In the genomic region with DNA sequence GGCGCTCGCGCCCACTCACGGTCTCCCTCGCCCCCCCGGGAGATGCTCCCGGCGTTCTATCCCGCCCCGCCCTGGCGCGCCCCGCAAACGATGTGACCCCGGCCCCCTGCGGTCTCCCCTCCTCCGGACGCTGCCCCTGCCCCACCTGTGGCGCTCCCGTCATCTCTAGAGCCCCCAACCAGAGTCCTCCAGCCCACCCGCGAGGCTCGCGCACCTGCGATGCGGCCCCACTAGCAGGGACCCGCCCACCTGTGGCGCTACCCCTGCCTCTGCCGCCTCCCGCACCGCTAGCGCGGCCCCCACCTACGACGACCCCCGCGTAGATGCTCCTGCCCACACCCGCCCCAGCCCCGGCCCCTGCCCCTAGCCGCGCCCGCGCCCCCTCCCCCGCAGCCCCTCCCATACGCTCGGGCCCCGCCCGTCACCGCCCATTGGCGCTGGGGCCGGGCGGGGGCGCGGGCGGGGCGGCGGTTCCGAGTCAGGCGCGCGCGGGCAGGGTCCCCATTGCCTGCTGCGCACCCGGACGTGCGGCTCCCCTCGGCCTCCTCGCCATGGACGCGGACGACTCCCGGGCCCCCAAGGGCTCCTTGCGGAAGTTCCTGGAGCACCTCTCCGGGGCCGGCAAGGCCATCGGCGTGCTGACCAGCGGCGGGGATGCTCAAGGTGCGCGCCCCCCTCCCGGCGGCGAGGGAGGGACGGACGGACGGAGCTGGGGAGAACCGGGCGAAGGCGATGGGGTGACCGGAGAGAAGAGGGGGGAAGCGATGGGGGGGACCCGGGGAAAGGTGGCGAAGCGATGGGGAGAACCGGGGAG, we compare ENCODE assay signal across 8 cellular contexts. TPM values are rescaled to one million over a fixed set of nuclear protein-coding genes. Genes with fewer than 3 reads are reported as not detected.
A peak's percentile ranks its signal among the peaks of the same experiment; 100 is the strongest.
DNase-seq lines count a peak whose midpoint lies in the region; ATAC-seq, FAIRE-seq and TF ChIP-seq lines count a peak whose summit lies in the region.

A gene (plus strand): TSS at position 504 of the 814 bp plus-strand sequence. CDS start 48 bp downstream, at position 552.

- ATAC-seq in HG02840 (IDR thresholded peaks at IDR 0.05; ENCODE audit: low FRiP score, unreplicated experiment), result peak; percentile 45
- peak; percentile 77 for ATAC-seq in Panc1

- TF ChIP-seq CTCF in Panc1 (IDR thresholded peaks at IDR 0.05), result no peak

- H4K8ac ChIP-seq in trophoblast cell (ENCODE audit: low read depth, low read length), result peak within 1 kb of the TSS; percentile 90

- peak within 1 kb of the TSS; percentile 76 for H4K12ac ChIP-seq in trophoblast cell (ENCODE audit: low read depth, low read length)

- no CpG with 5 or more reads among the region's 96 CpGs for WGBS in trophoblast cell (ENCODE audit: extremely low coverage, insufficient coverage, insufficient read length)

- peak within 1 kb of the TSS; percentile 51 for H2BK5ac ChIP-seq in trophoblast cell (ENCODE audit: low read depth, low read length, poor library complexity)

- H2BK12ac ChIP-seq in trophoblast cell (ENCODE audit: low read length), result peak within 1 kb of the TSS; percentile 27

- H3K23ac ChIP-seq in trophoblast cell (ENCODE audit: low read length), result no peak within 1 kb of the TSS

- H3K79me2 ChIP-seq in trophoblast cell (ENCODE audit: control insufficient read depth, insufficient read depth, low read length, poor library complexity), result peaks cover 29% of the 10 kb centered on the region

- H3K27ac ChIP-seq in Panc1 (ENCODE audit: low read length) (peak within 1 kb of the TSS; percentile 78), trophoblast cell (ENCODE audit: low read depth, low read length) (peak within 1 kb of the TSS; percentile 65)

- peaks cover 29% of the 10 kb centered on the region for H3K79me1 ChIP-seq in trophoblast cell (ENCODE audit: low read length)

- H3K18ac ChIP-seq in trophoblast cell (ENCODE audit: low read length), result peak within 1 kb of the TSS; percentile 78

- H3K4ac ChIP-seq in trophoblast cell (ENCODE audit: low read depth, low read length), result peak within 1 kb of the TSS; percentile 60

- CTCF ChIA-PET in Panc1 (lab: Charles Lee), result no interaction called here

- peak; percentile 1 for DNase-seq in NCI-H2171 treated with DMSO at 0.1 percent for 48 hours (lab: John Stamatoyannopoulos, UW)
- DNase-seq in NCI-H2171 (lab: John Stamatoyannopoulos, UW), result no peak
- no peak for DNase-seq in Panc1 (ENCODE audit: low read depth, low spot score)
- DNase-seq in activated gamma-delta T cell treated with anti-CD3 and anti-CD28 coated beads, Interleukin-2, amount 50 U/mL, for 16 hours (ENCODE audit: low read depth), result peak; percentile 43
- peak in 25 of 42 donors; percentile 29 to 69 (median 50) for DNase-seq in head of caudate nucleus
- peak in 1 of 2 donors; percentile 15 for DNase-seq in trophoblast cell
- DNase-seq in urothelium cell line (ENCODE audit: low spot score), result peak; percentile 32

- peak within 1 kb of the TSS; percentile 90 for H3K4me2 ChIP-seq in trophoblast cell (ENCODE audit: low read length)

- H2AFZ ChIP-seq in trophoblast cell (ENCODE audit: insufficient read depth, low read length, poor library complexity), result peak within 1 kb of the TSS; percentile 52

- H3K27me3 ChIP-seq in Panc1 (ENCODE audit: control insufficient read depth, insufficient read depth, low read length) (no peaks in the 10 kb centered on the region), trophoblast cell (ENCODE audit: insufficient read depth, low read length) (no peaks in the 10 kb centered on the region)

- H3K4me1 ChIP-seq in Panc1 (ENCODE audit: control insufficient read depth, insufficient read depth, low read length) (peaks cover 23% of the 10 kb centered on the region), trophoblast cell (ENCODE audit: control insufficient read depth in 1 of 2, insufficient read depth in 2 of 2, low read length in 2 of 2) (peaks cover 14 to 20% of the 10 kb centered on the region in 2 experiments)

- FAIRE-seq in urothelium cell line (lab: Jason Lieb, UNC), result no peak

- no TSS peak for BruUV-seq in Panc1 (replicated peaks; lab: Mats Ljungman, UMichigan)

- H2BK120ac ChIP-seq in trophoblast cell (ENCODE audit: insufficient read depth, low read length, poor library complexity), result peak within 1 kb of the TSS; percentile 86

- H3K14ac ChIP-seq in trophoblast cell (ENCODE audit: low read length), result peak within 1 kb of the TSS; percentile 77

- POLR2A ChIA-PET in Panc1 (lab: Charles Lee), result no interaction called here

- no peak within 1 kb of the TSS for H2AK5ac ChIP-seq in trophoblast cell (ENCODE audit: low read length)

- H3K9me3 ChIP-seq in Panc1 (ENCODE audit: control insufficient read depth, insufficient read depth, low read depth, low read length) (no peaks in the 10 kb centered on the region), trophoblast cell (ENCODE audit: insufficient read depth, low read depth, low read length) (no peaks in the 10 kb centered on the region)

- in situ Hi-C loops in Panc1 (cut with HindIII; ENCODE audit: low pct_unique_long_range_greater_than_20kb, low sequenced_read_pairs), result no loop called here

- intact Hi-C loops in Panc1 (cut with micrococcal nuclease; ENCODE audit: unreplicated experiment) (no loop called here), head of caudate nucleus (cut with DNase I) (no loop called here)

- peak within 1 kb of the TSS; percentile 93 for H3K9ac ChIP-seq in trophoblast cell (ENCODE audit: low read length)

- H3K4me3 ChIP-seq in Panc1 (ENCODE audit: low read depth in 2 of 2, low read length in 2 of 2) (peak within 1 kb of the TSS; percentile 66 to 80), trophoblast cell (ENCODE audit: low read depth, low read length) (peak within 1 kb of the TSS; percentile 92)

- H3K36me3 ChIP-seq in Panc1 (ENCODE audit: control insufficient read depth, insufficient read depth, low read length), result peaks cover 2% of the 10 kb centered on the region; the same call in 1 of the 2 replicates
- H3K36me3 ChIP-seq in trophoblast cell (ENCODE audit: control insufficient read depth in 1 of 2, insufficient read depth in 2 of 2, low read length in 2 of 2), result peaks cover 7 to 11% of the 10 kb centered on the region in 2 experiments

- peak within 1 kb of the TSS; percentile 90 for H4K91ac ChIP-seq in trophoblast cell (ENCODE audit: low read depth, low read length)

RNA-seq across cellular contexts. Expression of the gene that starts here (rescaled TPM):
- total RNA-seq in Panc1 (2021; ENCODE audit: unreplicated experiment), result 232 TPM
- 436 TPM for polyA plus RNA-seq in Panc1 (2012; ENCODE audit: insufficient read length)
- polyA plus RNA-seq in trophoblast cell (2013), result 229 and 243 TPM in 2 replicates

Comparison
In these comparisons a context has a peak if more than half of its experiments do, and no peak if none do; other contexts are left out.
1. DNase-seq: peak in NCI-H2171 treated with DMSO at 0.1 percent for 48 hours (single experiment), activated gamma-delta T cell treated with anti-CD3 and anti-CD28 coated beads, Interleukin-2, amount 50 U/mL, for 16 hours (single experiment), head of caudate nucleus (25 of 42) and urothelium cell line (single experiment); none in NCI-H2171 (single experiment) and Panc1 (single experiment).